ENCODE assay signal across 14 cellular contexts in genomic region chr7:66183700-66184099, GRCh38. TPM values are rescaled to one million over a fixed set of nuclear protein-coding genes. Genes with fewer than 3 reads are reported as not detected.
A peak's percentile ranks its signal among the peaks of the same experiment; 100 is the strongest.
DNase-seq lines count a peak whose midpoint lies in the region; ATAC-seq, FAIRE-seq and TF ChIP-seq lines count a peak whose summit lies in the region.
"Had no signal": no experiment of that assay in that cellular context is flagged by ENCODE, and none has a peak within 500 bp of the region (broad histone marks: within the 10 kb centered on the region; RNA-seq: fewer than 3 reads in every experiment).

No MANE protein-coding gene starts in this region.

- H3K4me3 Mint-ChIP-seq in astrocyte (ENCODE audit: unreplicated experiment) (no peak overlapping the region), neural progenitor cell (no peak overlapping the region)
- no peak overlapping the region for H3K4me3 Mint-ChIP-seq in activated CD4-positive, alpha-beta memory T cell treated with anti-CD3 and anti-CD28 coated beads for 36 hours

- H3K4me1 ChIP-seq in HEK293 (ENCODE audit: control insufficient read depth, insufficient read depth, low read length), result no peaks in the 10 kb centered on the region
- H3K4me1 ChIP-seq in astrocyte (ENCODE audit: insufficient read depth, low read length), result peaks cover 2% of the 10 kb centered on the region
- H3K4me1 ChIP-seq in thoracic aorta (ENCODE audit: control insufficient read depth in 1 of 2, low read depth in 2 of 2), result no peaks in the 10 kb centered on the region
- no peaks in the 10 kb centered on the region for H3K4me1 ChIP-seq in neural progenitor cell
- H3K4me1 ChIP-seq: testis had no signal

- H3K4me2 ChIP-seq in astrocyte (ENCODE audit: low read length) (no peak overlapping the region), neural progenitor cell (no peak overlapping the region)

- H3F3A ChIP-seq in neural progenitor cell (ENCODE audit: low read depth), result no peaks in the 10 kb centered on the region

- H3K79me2 ChIP-seq in astrocyte (ENCODE audit: insufficient read depth, low read length) (no peaks in the 10 kb centered on the region), neural progenitor cell (ENCODE audit: low read depth) (no peaks in the 10 kb centered on the region)

- H3K27me3 ChIP-seq in astrocyte (ENCODE audit: insufficient read depth, low read length), result no peaks in the 10 kb centered on the region
- H3K27me3 ChIP-seq in thoracic aorta (replicated peaks; ENCODE audit: insufficient read depth), result no peaks in the 10 kb centered on the region
- no peaks in the 10 kb centered on the region for H3K27me3 ChIP-seq in neural progenitor cell
- H3K27me3 ChIP-seq: testis had no signal

- H3K27me3 Mint-ChIP-seq in astrocyte (ENCODE audit: low read depth, unreplicated experiment), result no peaks in the 10 kb centered on the region
- H3K27me3 Mint-ChIP-seq in activated CD4-positive, alpha-beta memory T cell treated with anti-CD3 and anti-CD28 coated beads for 36 hours, result peaks cover 2% of the 10 kb centered on the region
- peaks cover 9% of the 10 kb centered on the region for H3K27me3 Mint-ChIP-seq in neural progenitor cell (ENCODE audit: insufficient read depth, low read depth)

- TF ChIP-seq CTCF in HEK293 (tag by site-specific recombination; IDR thresholded peaks at IDR 0.05) (no peak), astrocyte (IDR thresholded peaks at IDR 0.05; ENCODE audit: insufficient read depth, low read depth, low read length) (no peak), thoracic aorta (IDR thresholded peaks at IDR 0.05) (no peak), neural progenitor cell (IDR thresholded peaks at IDR 0.05) (no peak)

- H3K4me1 Mint-ChIP-seq in astrocyte (ENCODE audit: low read depth, unreplicated experiment) (peaks cover 9% of the 10 kb centered on the region), neural progenitor cell (peaks cover 2% of the 10 kb centered on the region)
- no peaks in the 10 kb centered on the region for H3K4me1 Mint-ChIP-seq in activated CD4-positive, alpha-beta memory T cell treated with anti-CD3 and anti-CD28 coated beads for 36 hours (ENCODE audit: low read depth)

- FAIRE-seq in astrocyte (lab: Jason Lieb, UNC), result peak; percentile 90
- FAIRE-seq: endometrium had no signal

- peak; percentile 96 for DNase-seq in astrocyte (ENCODE audit: low read depth)
- peak; percentile 96 for DNase-seq in iris pigment epithelial cell (ENCODE audit: low read depth)
- no peak for DNase-seq in thoracic aorta (ENCODE audit: low spot score)
- DNase-seq in activated CD4-positive, alpha-beta memory T cell treated with anti-CD3 and anti-CD28 coated beads for 36 hours, result no peak
- no peak for DNase-seq in effector CD8-positive, alpha-beta T cell (lab: John Stamatoyannopoulos, UW)
- DNase-seq in neural progenitor cell (ENCODE audit: low spot score), result no peak
- DNase-seq in stimulated activated naive CD4-positive, alpha-beta T cell (lab: John Stamatoyannopoulos, UW), result no peak
- DNase-seq: Calu3, NCI-H1436, NCI-H748 treated with DMSO at 0.1 percent for 48 hours, right cardiac atrium, testis had no signal

- peaks cover 3% of the 10 kb centered on the region for H3K9me3 Mint-ChIP-seq in astrocyte (ENCODE audit: unreplicated experiment)
- H3K9me3 Mint-ChIP-seq in activated CD4-positive, alpha-beta memory T cell treated with anti-CD3 and anti-CD28 coated beads for 36 hours, result peaks cover 3% of the 10 kb centered on the region
- H3K9me3 Mint-ChIP-seq in neural progenitor cell, result peaks cover 4% of the 10 kb centered on the region

- H2AFZ ChIP-seq in astrocyte (ENCODE audit: low read depth, low read length), result no peak overlapping the region
- H2AFZ ChIP-seq in neural progenitor cell (replicated peaks), result no peak overlapping the region

- H4K20me1 ChIP-seq in astrocyte (ENCODE audit: insufficient read depth, low read length) (no peaks in the 10 kb centered on the region), neural progenitor cell (ENCODE audit: low read depth) (no peaks in the 10 kb centered on the region)

- H3K36me3 ChIP-seq in HEK293 (ENCODE audit: control insufficient read depth in 2 of 2, insufficient read depth in 1 of 2, low read length in 2 of 2) (no peaks in the 10 kb centered on the region), astrocyte (ENCODE audit: insufficient read depth, low read length) (no peaks in the 10 kb centered on the region), thoracic aorta (no peaks in the 10 kb centered on the region), neural progenitor cell (no peaks in the 10 kb centered on the region)

- H3K4me3 ChIP-seq in HEK293 (ENCODE audit: low read depth, low read length) (no peak overlapping the region), astrocyte (ENCODE audit: insufficient read depth, low read depth, low read length) (no peak overlapping the region), thoracic aorta (no peak overlapping the region), neural progenitor cell (no peak overlapping the region)
- H3K4me3 ChIP-seq: testis had no signal

- ATAC-seq in thoracic aorta (ENCODE audit: insufficient number of reproducible peaks, low FRiP score, low read depth), result peak; percentile 70

- peak overlapping the region; percentile 62 for H3K27ac Mint-ChIP-seq in astrocyte (ENCODE audit: unreplicated experiment)
- H3K27ac Mint-ChIP-seq in activated CD4-positive, alpha-beta memory T cell treated with anti-CD3 and anti-CD28 coated beads for 36 hours, result no peak overlapping the region
- H3K27ac Mint-ChIP-seq in neural progenitor cell, result no peak overlapping the region

- intact Hi-C loops in activated CD4-positive, alpha-beta memory T cell treated with anti-CD3 and anti-CD28 coated beads for 36 hours (cut with micrococcal nuclease), result no loop called here

- POLR2A ChIA-PET in HEK293 (lab: Yijun Ruan, JAX), result interaction anchor here (0.6 to 4.2 kb wide), 2 partner anchors 22 to 75 kb away, joined by 5 to 15 read pairs; partner anchors contain the start of gene TPST1
- POLR2A ChIA-PET in activated CD4-positive, alpha-beta memory T cell treated with anti-CD3 and anti-CD28 coated beads for 36 hours (lab: Charles Lee), result no interaction called here

- H3K36me3 Mint-ChIP-seq in astrocyte (ENCODE audit: low read depth, unreplicated experiment) (no peaks in the 10 kb centered on the region), neural progenitor cell (peaks cover 2% of the 10 kb centered on the region)
- H3K36me3 Mint-ChIP-seq in activated CD4-positive, alpha-beta memory T cell treated with anti-CD3 and anti-CD28 coated beads for 36 hours, result no peaks in the 10 kb centered on the region

- CTCF ChIA-PET in HEK293 (lab: Yijun Ruan, JAX), result no interaction called here
- CTCF ChIA-PET in activated CD4-positive, alpha-beta memory T cell treated with anti-CD3 and anti-CD28 coated beads for 36 hours (lab: Charles Lee), result no interaction called here

- H3K27ac ChIP-seq in HEK293 (ENCODE audit: extremely low read depth, low read depth, low read length), result no peak overlapping the region
- peak overlapping the region; percentile 62 for H3K27ac ChIP-seq in astrocyte (ENCODE audit: low read depth, low read length)
- H3K27ac ChIP-seq in thoracic aorta, result no peak overlapping the region
- no peak overlapping the region for H3K27ac ChIP-seq in neural progenitor cell
- H3K27ac ChIP-seq: testis had no signal

- H3K9ac ChIP-seq in astrocyte (ENCODE audit: low read length), result peak overlapping the region; percentile 57
- H3K9ac ChIP-seq in neural progenitor cell, result no peak overlapping the region

- H3K9me3 ChIP-seq in HEK293 (ENCODE audit: control insufficient read depth, insufficient read depth, low read depth, low read length) (no peaks in the 10 kb centered on the region), astrocyte (ENCODE audit: insufficient read depth, low read depth, low read length) (no peaks in the 10 kb centered on the region), thoracic aorta (no peaks in the 10 kb centered on the region), neural progenitor cell (ENCODE audit: low read depth) (no peaks in the 10 kb centered on the region)
- H3K9me3 ChIP-seq: testis had no signal

TF ChIP-seq in HEK293, 187 proteins besides CTCF, POLR2A, EP300 and RAD21 (continues in another document):
- TF ChIP-seq ZSCAN5A (tag by site-specific recombination; IDR thresholded peaks at IDR 0.05) (no peak), BCL11B (tag by site-specific recombination; IDR thresholded peaks at IDR 0.05; ENCODE audit: low read depth) (no peak), ZNF558 (tag by site-specific recombination; IDR thresholded peaks at IDR 0.05) (no peak), KLF1 (tag by site-specific recombination; IDR thresholded peaks at IDR 0.05) (0 out of 2 replicates have a peak, but pooled peaks have one; percentile 37), IKZF3 (tag by site-specific recombination; IDR thresholded peaks at IDR 0.05) (0 out of 2 replicates have a peak, but pooled peaks have one; percentile 36), ZNF843 (tag by site-specific recombination; IDR thresholded peaks at IDR 0.05) (peak; percentile 84), ZNF157 (tag by site-specific recombination; IDR thresholded peaks at IDR 0.05) (no peak), ZNF791 (tag by site-specific recombination; IDR thresholded peaks at IDR 0.05) (no peak), ZNF362 (tag by site-specific recombination; IDR thresholded peaks at IDR 0.05) (no peak), SCRT2 (tag by site-specific recombination; IDR thresholded peaks at IDR 0.05) (no peak), ZNF239 (tag by site-specific recombination; IDR thresholded peaks at IDR 0.05) (no peak)

RNA-seq across cellular contexts. Expression of gene TPST1, which starts 21.4 kb away (rescaled TPM):
- total RNA-seq in astrocyte (36.5 and 40.2 TPM in 2 replicates), thoracic aorta (10 to 100 TPM; 18.1 to 25.4 TPM), neural progenitor cell (ENCODE audit: low replicate concordance) (24.9 and 29.8 TPM in 2 replicates)
- under 1 TPM; 0.62 to 0.94 TPM for total RNA-seq in activated CD4-positive, alpha-beta memory T cell treated with anti-CD3 and anti-CD28 coated beads for 36 hours

Comparison
In these comparisons a context has a peak if more than half of its experiments do, and no peak if none do; other contexts are left out.
1. DNase-seq: peak in astrocyte (single experiment) and iris pigment epithelial cell (single experiment); none in thoracic aorta (single experiment), activated CD4-positive, alpha-beta memory T cell treated with anti-CD3 and anti-CD28 coated beads for 36 hours (single experiment), effector CD8-positive, alpha-beta T cell (single experiment), neural progenitor cell (single experiment) and stimulated activated naive CD4-positive, alpha-beta T cell (0 of 6).
2. RNA of gene TPST1, which starts 21.4 kb away (total RNA-seq): 36.5 to 40.2 TPM in astrocyte, 18.1 to 25.4 TPM in thoracic aorta and 24.9 to 29.8 TPM in neural progenitor cell; 0.62 to 0.94 TPM in activated CD4-positive, alpha-beta memory T cell treated with anti-CD3 and anti-CD28 coated beads for 36 hours; every median in the first group is over 4 times any median in the second.